8 cellular contexts compared by ENCODE assay signal in the genomic region with DNA sequence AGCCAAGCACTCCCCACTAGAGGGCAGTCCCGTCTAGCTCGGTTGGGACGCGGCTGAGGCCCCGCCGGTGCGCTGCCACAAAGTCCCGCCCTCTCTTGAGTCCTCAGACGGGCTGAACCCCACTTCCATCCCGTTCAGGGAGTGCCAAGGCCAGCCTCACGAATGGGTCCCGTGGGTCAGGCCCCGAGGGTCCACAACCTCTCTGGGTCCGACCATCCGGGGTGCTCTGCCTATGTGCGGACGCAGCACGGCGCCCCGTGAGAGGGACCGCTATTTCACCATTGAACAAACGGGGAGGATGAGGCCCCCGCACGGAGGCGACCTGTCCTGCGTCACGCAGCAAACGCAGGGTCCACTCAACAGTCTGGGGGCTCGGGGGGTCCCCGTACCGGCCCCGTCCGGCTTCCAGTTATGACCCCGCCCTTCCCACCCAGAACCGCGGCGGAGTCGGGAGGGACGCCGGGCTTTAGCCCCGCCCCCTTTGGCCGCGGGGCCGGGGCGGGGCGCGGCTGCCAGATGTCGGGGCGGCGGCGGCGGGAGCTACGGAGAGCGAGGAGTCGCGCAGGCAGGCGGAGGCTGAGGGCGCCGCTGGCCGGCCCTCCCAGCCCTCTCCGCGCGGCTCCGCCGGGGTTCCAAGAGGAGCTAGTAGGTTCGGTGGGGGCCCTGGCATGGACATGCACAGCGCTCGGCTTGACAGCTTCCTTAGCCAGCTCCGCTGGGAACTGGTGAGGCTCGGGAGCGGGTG. TPM values are rescaled to one million over a fixed set of nuclear protein-coding genes. Genes with fewer than 3 reads are reported as not detected.
DNase-seq lines count a peak whose midpoint lies in the region; ATAC-seq, FAIRE-seq and TF ChIP-seq lines count a peak whose summit lies in the region.

INKA1 (plus strand) TSS at position 543 of the 745 bp plus-strand sequence; CDS start at position 675, 132 bp downstream.

- H3K27me3 ChIP-seq in Loucy (ENCODE audit: insufficient read depth, low read length, poor library complexity, severe bottlenecking), result no peaks in the 10 kb centered on the region
- H3K27me3 ChIP-seq in pancreas, result no peaks in the 10 kb centered on the region
- no peaks in the 10 kb centered on the region for H3K27me3 ChIP-seq in tibial artery

- intact Hi-C loops in Right ventricle myocardium inferior (cut with DNase I), result loop anchor here (1.0 to 5.0 kb wide), 3 partner anchors 36 to 284 kb away; partner anchors contain the start of gene RBM5
- intact Hi-C loops in pancreas (cut with DNase I), result loop anchor here in 2 of 3 donors (5.0 kb wide), 2 partner anchors 34 to 104 kb away; no protein-coding TSS in a partner anchor
- intact Hi-C loops in tibial artery (cut with DNase I; ENCODE audit: low total_unique reads), result loop anchor here (1.0 kb wide), 1 partner anchor 36 kb away; no protein-coding TSS in a partner anchor

- H3K36me3 ChIP-seq in Loucy (ENCODE audit: insufficient read depth, low read length) (no peaks in the 10 kb centered on the region), pancreas (no peaks in the 10 kb centered on the region), tibial artery (peaks cover 0 to 3% (median 0%) of the 10 kb centered on the region in 3 donors)

- H3K9me3 ChIP-seq in Loucy (ENCODE audit: insufficient read depth, low read depth, low read length) (no peaks in the 10 kb centered on the region), pancreas (no peaks in the 10 kb centered on the region), tibial artery (no peaks in the 10 kb centered on the region)

- H3F3A ChIP-seq in Loucy (ENCODE audit: low read depth), result peaks cover 9% of the 10 kb centered on the region

- no peaks in the 10 kb centered on the region for H3K9me3 Mint-ChIP-seq in activated naive CD8-positive, alpha-beta T cell treated with anti-CD3 and anti-CD28 coated beads for 36 hours

- peaks cover 27% of the 10 kb centered on the region for H3K79me2 ChIP-seq in Loucy (ENCODE audit: insufficient read depth, low read length)

- H3K9ac ChIP-seq in Loucy (ENCODE audit: low read depth, low read length, poor library complexity, severe bottlenecking), result peak within 1 kb of the TSS; percentile 99

- ATAC-seq in SK-N-SH treated with all-trans-retinoic acid at 6 μM for 48 hours (peak; percentile 79), Right ventricle myocardium inferior (peak; percentile 84), pancreas (peak; percentile 85 to 94 (median 92))

- TF ChIP-seq CTCF in Loucy (conservative IDR thresholded peaks at IDR 0.05; ENCODE audit: low read length) (peak; percentile 81), pancreas (IDR thresholded peaks at IDR 0.05) (peak in 3 of 4 donors; percentile 16 to 85 (median 82)), tibial artery (IDR thresholded peaks at IDR 0.05) (peak; percentile 91 to 94)

- peak within 1 kb of the TSS; percentile 79 for H3K27ac Mint-ChIP-seq in activated naive CD8-positive, alpha-beta T cell treated with anti-CD3 and anti-CD28 coated beads for 36 hours

- H4K20me1 ChIP-seq in Loucy (ENCODE audit: insufficient read depth, low read length, poor library complexity, severe bottlenecking), result peaks cover 4% of the 10 kb centered on the region

- no peaks in the 10 kb centered on the region for H3K9me2 ChIP-seq in Loucy (replicated peaks; ENCODE audit: low read depth, low read length)

- H3K36me3 Mint-ChIP-seq in activated naive CD8-positive, alpha-beta T cell treated with anti-CD3 and anti-CD28 coated beads for 36 hours, result no peaks in the 10 kb centered on the region

- H3K4me2 ChIP-seq in Loucy (ENCODE audit: low read depth, low read length, poor library complexity, severe bottlenecking), result peak within 1 kb of the TSS; percentile 94

- peak within 1 kb of the TSS; percentile 88 for H3K4me3 ChIP-seq in Loucy (ENCODE audit: low read length, poor library complexity, severe bottlenecking)
- H3K4me3 ChIP-seq in pancreas, result peak within 1 kb of the TSS; percentile 55 to 97 (median 75)
- peak within 1 kb of the TSS; percentile 79 to 92 for H3K4me3 ChIP-seq in tibial artery

- DNase-seq in GF-D8 (lab: John Stamatoyannopoulos, UW) (peak; percentile 62), H4 (ENCODE audit: low spot score) (peak; percentile 69), Right ventricle myocardium inferior (ENCODE audit: missing footprints) (peak; percentile 95), pancreas (peak; percentile 82 to 96 (median 90)), tibial artery (peak; percentile 85 to 94)
- peak; percentile 89 for DNase-seq in activated naive CD8-positive, alpha-beta T cell treated with anti-CD3 and anti-CD28 coated beads for 36 hours

- peak within 1 kb of the TSS; percentile 39 to 57 (median 41) for H3K27ac ChIP-seq in pancreas
- peak within 1 kb of the TSS; percentile 87 to 98 for H3K27ac ChIP-seq in tibial artery

- H3K27me3 Mint-ChIP-seq in activated naive CD8-positive, alpha-beta T cell treated with anti-CD3 and anti-CD28 coated beads for 36 hours, result peaks cover 21% of the 10 kb centered on the region

- H3K4me1 ChIP-seq in Loucy (ENCODE audit: insufficient read depth, low read length, poor library complexity, severe bottlenecking) (peaks cover 34% of the 10 kb centered on the region), pancreas (peaks cover 0 to 21% (median 20%) of the 10 kb centered on the region in 3 donors), tibial artery (peaks cover 22 to 48% (median 42%) of the 10 kb centered on the region in 4 donors)

- H3K4me1 Mint-ChIP-seq in activated naive CD8-positive, alpha-beta T cell treated with anti-CD3 and anti-CD28 coated beads for 36 hours, result peaks cover 42% of the 10 kb centered on the region

- peak within 1 kb of the TSS; percentile 92 for H2AFZ ChIP-seq in Loucy (ENCODE audit: low read length)

- FAIRE-seq in pancreas (lab: Jason Lieb, UNC), result no peak

- peak within 1 kb of the TSS; percentile 84 for H3K4me3 Mint-ChIP-seq in activated naive CD8-positive, alpha-beta T cell treated with anti-CD3 and anti-CD28 coated beads for 36 hours

- WGBS in pancreas, 2 donors, result 0% methylated on average over 70 to 71 of the region's 71 CpGs

TF ChIP-seq in SK-N-SH treated with all-trans-retinoic acid at 6 μM for 48 hours, 23 proteins besides CTCF, POLR2A, EP300 and RAD21:
- TF ChIP-seq ZNF565 (CRISPR knock-in tag; conservative IDR thresholded peaks at IDR 0.05; ENCODE audit: low read depth) (no peak), SNAI2 (CRISPR knock-in tag; IDR thresholded peaks at IDR 0.05) (no peak)
- TF ChIP-seq, protein P1, sequence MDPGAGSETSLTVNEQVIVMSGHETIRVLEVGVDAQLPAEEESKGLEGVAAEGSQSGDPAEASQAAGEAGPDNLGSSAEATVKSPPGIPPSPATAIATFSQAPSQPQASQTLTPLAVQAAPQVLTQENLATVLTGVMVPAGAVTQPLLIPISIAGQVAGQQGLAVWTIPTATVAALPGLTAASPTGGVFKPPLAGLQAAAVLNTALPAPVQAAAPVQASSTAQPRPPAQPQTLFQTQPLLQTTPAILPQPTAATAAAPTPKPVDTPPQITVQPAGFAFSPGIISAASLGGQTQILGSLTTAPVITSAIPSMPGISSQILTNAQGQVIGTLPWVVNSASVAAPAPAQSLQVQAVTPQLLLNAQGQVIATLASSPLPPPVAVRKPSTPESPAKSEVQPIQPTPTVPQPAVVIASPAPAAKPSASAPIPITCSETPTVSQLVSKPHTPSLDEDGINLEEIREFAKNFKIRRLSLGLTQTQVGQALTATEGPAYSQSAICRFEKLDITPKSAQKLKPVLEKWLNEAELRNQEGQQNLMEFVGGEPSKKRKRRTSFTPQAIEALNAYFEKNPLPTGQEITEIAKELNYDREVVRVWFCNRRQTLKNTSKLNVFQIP (CRISPR knock-in tag; IDR thresholded peaks at IDR 0.05; ENCODE audit: borderline replicate concordance, low read depth), result 0 out of 2 replicates have a peak, but pooled peaks have one; percentile 61
TF ChIP-seq in SK-N-SH treated with all-trans-retinoic acid at 6 μM for 48 hours: peak in this region for 1.

RNA-seq across cellular contexts. Expression of gene INKA1, which starts in this region (rescaled TPM):
- 0.68 and 2.1 TPM in 2 replicates for total RNA-seq in H4 (2014; rRNA removed; shearing (Covaris generic))
- 1 to 10 TPM; 1.2 to 1.5 TPM for total RNA-seq in activated naive CD8-positive, alpha-beta T cell treated with anti-CD3 and anti-CD28 coated beads for 36 hours
- total RNA-seq in Right ventricle myocardium inferior (3.1 TPM), pancreas (1 to 10 TPM in 1 of 6 donors, under 1 TPM in 5; 0.55 to 1.4 (median 0.62) TPM)
- 1 to 10 TPM; 1.6 to 2.0 TPM for polyA plus RNA-seq in pancreas

Comparison
In these comparisons a context has a peak if more than half of its experiments do, and no peak if none do; other contexts are left out.
1. Peak in every context shown above with its lines: DNase-seq, ATAC-seq, H3K4me3 ChIP-seq and H3K27ac ChIP-seq.